Comparison of ENCODE assay signal across 14 cellular contexts in the genomic region with DNA sequence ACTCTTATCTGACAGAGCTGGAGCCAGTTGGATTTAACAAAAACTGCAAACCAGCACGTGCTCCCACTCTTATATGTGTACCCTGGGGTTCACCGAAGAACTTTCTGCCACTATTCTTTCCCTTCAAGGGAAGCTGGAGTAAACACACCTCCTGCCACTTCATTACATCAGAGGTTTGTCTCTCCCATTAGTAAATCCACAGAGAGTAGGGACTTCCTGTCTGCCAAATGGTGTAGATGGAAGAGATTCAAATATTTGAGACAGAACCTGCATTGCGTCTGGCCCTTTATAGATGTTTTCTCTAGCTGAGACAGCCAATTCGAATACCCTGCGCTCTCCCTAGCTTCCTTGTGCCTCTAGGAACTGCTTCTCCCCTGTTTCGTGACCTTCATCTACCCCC. TPM values are rescaled to one million over a fixed set of nuclear protein-coding genes. Genes with fewer than 3 reads are reported as not detected.
DNase-seq lines count a peak whose midpoint lies in the region; ATAC-seq and TF ChIP-seq lines count a peak whose summit lies in the region.
"Had no signal": no experiment of that assay in that cellular context is flagged by ENCODE, and none has a peak within 500 bp of the region (broad histone marks: within the 10 kb centered on the region; RNA-seq: fewer than 3 reads in every experiment).

No MANE protein-coding gene starts in this region.

- no peaks in the 10 kb centered on the region for H3K36me3 ChIP-seq in trophoblast cell (ENCODE audit: control insufficient read depth in 1 of 2, insufficient read depth in 2 of 2, low read length in 2 of 2)

- ATAC-seq in HG02870 (IDR thresholded peaks at IDR 0.05; ENCODE audit: unreplicated experiment), result no peak
- no peak for ATAC-seq in HG03039 (IDR thresholded peaks at IDR 0.05; ENCODE audit: unreplicated experiment)
- ATAC-seq: HCT116; stimulated activated naive CD8-positive, alpha-beta T cell treated with anti-CD3 and anti-CD28 coated beads, Interleukin-15, Interleukin-2, amounts not matched to agents 100 U/mL and 50 U/mL, for 24 hours had no signal

- H3K4me3 ChIP-seq in fibroblast of the aortic adventitia (ENCODE audit: low read depth, low read length), result no peak overlapping the region
- H3K4me3 ChIP-seq in trophoblast cell (ENCODE audit: low read depth, low read length), result no peak overlapping the region

- no peak overlapping the region for H3K14ac ChIP-seq in trophoblast cell (ENCODE audit: low read length)

- no peaks in the 10 kb centered on the region for H3K27me3 ChIP-seq in trophoblast cell (ENCODE audit: insufficient read depth, low read length)

- H2AK5ac ChIP-seq in trophoblast cell (ENCODE audit: low read length), result no peak overlapping the region

- H4K8ac ChIP-seq in trophoblast cell (ENCODE audit: low read depth, low read length), result no peak overlapping the region

- no peak overlapping the region for H4K12ac ChIP-seq in trophoblast cell (ENCODE audit: low read depth, low read length)

- TF ChIP-seq CTCF in fibroblast of the aortic adventitia (IDR thresholded peaks at IDR 0.05; ENCODE audit: insufficient read depth, low read length), result no peak

- H3K4ac ChIP-seq in trophoblast cell (ENCODE audit: low read depth, low read length), result no peak overlapping the region

- H3K79me2 ChIP-seq in trophoblast cell (ENCODE audit: control insufficient read depth, insufficient read depth, low read length, poor library complexity), result no peaks in the 10 kb centered on the region

- no CpG with 5 or more reads among the region's 6 CpGs for WGBS in trophoblast cell (ENCODE audit: extremely low coverage, insufficient coverage, insufficient read length)

- H2AFZ ChIP-seq in trophoblast cell (ENCODE audit: insufficient read depth, low read length, poor library complexity), result no peak overlapping the region

- no peak overlapping the region for H3K9ac ChIP-seq in trophoblast cell (ENCODE audit: low read length)

- no peak overlapping the region for H3K18ac ChIP-seq in trophoblast cell (ENCODE audit: low read length)

- H3K27ac ChIP-seq in trophoblast cell (ENCODE audit: low read depth, low read length), result no peak overlapping the region

- DNase-seq in ELF-1 (ENCODE audit: low read depth, low spot score), result peak; percentile 24
- peak; percentile 56 for DNase-seq in NCI-H69 (lab: John Stamatoyannopoulos, UW)
- peak; percentile 25 for DNase-seq in fibroblast of the aortic adventitia (ENCODE audit: low read depth)
- DNase-seq in trophoblast cell, result no peak
- no peak for DNase-seq in T-helper 2 cell
- no peak for DNase-seq in NCI-H1417 treated with DMSO at 0.1 percent for 48 hours (lab: John Stamatoyannopoulos, UW)
- DNase-seq: activated CD8-positive, alpha-beta memory T cell treated with anti-CD3 and anti-CD28 coated beads, Interleukin-2, amount 50 U/mL, for 4 hours; activated naive CD8-positive, alpha-beta T cell treated with anti-CD3 and anti-CD28 coated beads for 36 hours; C1 segment of cervical spinal cord; GF-D8; stimulated activated naive CD8-positive, alpha-beta T cell treated with anti-CD3 and anti-CD28 coated beads, Interleukin-15, Interleukin-2, amounts not matched to agents 100 U/mL and 50 U/mL, for 24 hours had no signal

- no peak overlapping the region for H4K91ac ChIP-seq in trophoblast cell (ENCODE audit: low read depth, low read length)

- H3K4me1 ChIP-seq in trophoblast cell (ENCODE audit: control insufficient read depth in 1 of 2, insufficient read depth in 2 of 2, low read length in 2 of 2), result peaks cover 2 to 4% of the 10 kb centered on the region in 2 experiments

- no peak overlapping the region for H2BK120ac ChIP-seq in trophoblast cell (ENCODE audit: insufficient read depth, low read length, poor library complexity)

- H2BK12ac ChIP-seq in trophoblast cell (ENCODE audit: low read length), result peak overlapping the region; percentile 31

- no peaks in the 10 kb centered on the region for H3K79me1 ChIP-seq in trophoblast cell (ENCODE audit: low read length)

- peak overlapping the region; percentile 21 for H3K4me2 ChIP-seq in trophoblast cell (ENCODE audit: low read length)

- no peaks in the 10 kb centered on the region for H3K9me3 ChIP-seq in trophoblast cell (ENCODE audit: insufficient read depth, low read depth, low read length)

- no peak overlapping the region for H2BK5ac ChIP-seq in trophoblast cell (ENCODE audit: low read depth, low read length, poor library complexity)

- H3K23ac ChIP-seq in trophoblast cell (ENCODE audit: low read length), result no peak overlapping the region

RNA-seq across cellular contexts. Expression of gene AEBP2, which starts 29.1 kb away (rescaled TPM):
- total RNA-seq in fibroblast of the aortic adventitia (ENCODE audit: low replicate concordance), result 17.9 and 72.5 TPM in 2 replicates
- polyA plus RNA-seq in trophoblast cell (2013), result 66.3 and 67.4 TPM in 2 replicates

Comparison
In these comparisons a context has a peak if more than half of its experiments do, and no peak if none do; other contexts are left out.
1. DNase-seq: peak in ELF-1 (single experiment), NCI-H69 (single experiment) and fibroblast of the aortic adventitia (single experiment); none in trophoblast cell (0 of 2), T-helper 2 cell (0 of 5) and NCI-H1417 treated with DMSO at 0.1 percent for 48 hours (single experiment).